Comparison of ENCODE assay signal across 30 cellular contexts in genomic region chr19:51410950-51411748, GRCh38. TPM values are rescaled to one million over a fixed set of nuclear protein-coding genes. Genes with fewer than 3 reads are reported as not detected.
"Had no signal": no experiment of that assay in that cellular context is flagged by ENCODE, and none has a peak within 500 bp of the region (broad histone marks: within the 10 kb centered on the region; RNA-seq: fewer than 3 reads in every experiment).

No MANE protein-coding gene starts in this region.

- H3K27ac ChIP-seq: esophagus squamous epithelium, heart right ventricle, prostate gland, right atrium auricular region, testis, tibial artery had no signal

- H3K4me3 Mint-ChIP-seq: effector memory CD8-positive, alpha-beta T cell; memory B cell; natural killer cell; neural crest cell; stimulated activated effector memory CD8-positive, alpha-beta T cell treated with anti-CD3 and anti-CD28 coated beads, Interleukin-12 subunit alpha, Interleukin-12 subunit beta, amount 100 ng/mL, for 72 hours; type B pancreatic cell had no signal

- H3K4me1 Mint-ChIP-seq: neural crest cell had no signal

- ATAC-seq: effector memory CD8-positive, alpha-beta T cell; heart right ventricle; natural killer cell; sciatic nerve; stimulated activated effector memory CD8-positive, alpha-beta T cell treated with anti-CD3 and anti-CD28 coated beads, Interleukin-12 subunit alpha, Interleukin-12 subunit beta, amount 100 ng/mL, for 72 hours; stimulated activated naive CD8-positive, alpha-beta T cell treated with anti-CD3 and anti-CD28 coated beads, Interleukin-15, Interleukin-2, amounts not matched to agents 100 U/mL and 50 U/mL, for 24 hours had no signal

- H3K4me1 ChIP-seq: esophagus squamous epithelium, prostate gland, right atrium auricular region, testis, tibial artery had no signal

- H3K9me3 ChIP-seq: esophagus squamous epithelium, prostate gland, right atrium auricular region, testis, tibial artery had no signal

- DNase-seq: cortex of kidney; effector memory CD8-positive, alpha-beta T cell; erythroblast; esophagus squamous epithelium; foreskin melanocyte; glutamatergic neuron; heart right ventricle; hippocampal formation; islet precursor cell; kidney glomerular epithelial cell; natural killer cell; stimulated activated CD4-positive, alpha-beta T cell treated with anti-CD3 and anti-CD28 coated beads, Interleukin-2, amount 100 ng/mL, for 24 hours; stimulated activated CD4-positive, alpha-beta T cell treated with anti-CD3 and anti-CD28 coated beads, Interleukin-4, amount 100 ng/mL, for 24 hours; stimulated activated naive CD8-positive, alpha-beta T cell treated with anti-CD3 and anti-CD28 coated beads, Interleukin-15, Interleukin-2, amounts not matched to agents 100 U/mL and 50 U/mL, for 24 hours; substantia nigra; testis; tibial artery had no signal

- H3K36me3 Mint-ChIP-seq: natural killer cell, type B pancreatic cell had no signal

- H3K27ac Mint-ChIP-seq: effector memory CD8-positive, alpha-beta T cell; memory B cell; natural killer cell; stimulated activated effector memory CD8-positive, alpha-beta T cell treated with anti-CD3 and anti-CD28 coated beads, Interleukin-12 subunit alpha, Interleukin-12 subunit beta, amount 100 ng/mL, for 72 hours; type B pancreatic cell had no signal

- H3K27me3 ChIP-seq: right atrium auricular region, testis had no signal

- H3K4me3 ChIP-seq: esophagus squamous epithelium, heart right ventricle, lung, prostate gland, right atrium auricular region, testis, tibial artery had no signal

- H3K36me3 ChIP-seq: esophagus squamous epithelium, heart right ventricle, prostate gland, right atrium auricular region, tibial artery had no signal

- H3K27me3 Mint-ChIP-seq: memory B cell, type B pancreatic cell had no signal

- H3K9me3 Mint-ChIP-seq: effector memory CD8-positive, alpha-beta T cell; memory B cell; natural killer cell; neural crest cell; stimulated activated effector memory CD8-positive, alpha-beta T cell treated with anti-CD3 and anti-CD28 coated beads, Interleukin-12 subunit alpha, Interleukin-12 subunit beta, amount 100 ng/mL, for 72 hours; type B pancreatic cell had no signal

RNA-seq across cellular contexts. Expression of gene SIGLEC10, which starts 6.3 kb away (rescaled TPM):
- total RNA-seq: dermis microvascular lymphatic vessel endothelial cell, neural crest cell, osteoblast had no signal

RNA-seq across cellular contexts. Expression of gene C19orf84, which starts 20.8 kb away (rescaled TPM):
- total RNA-seq: dermis microvascular lymphatic vessel endothelial cell, esophagus squamous epithelium, heart right ventricle, osteoblast, right atrium auricular region, sciatic nerve, skeletal muscle tissue, urinary bladder had no signal
- polyA plus RNA-seq: heart right ventricle, liver, urinary bladder had no signal

RNA-seq across cellular contexts. Expression of gene LIM2, which starts 23.4 kb away (rescaled TPM):
- total RNA-seq: dermis microvascular lymphatic vessel endothelial cell, esophagus squamous epithelium, heart right ventricle, liver, lung, neural crest cell, osteoblast, prostate gland, right atrium auricular region, sciatic nerve, skeletal muscle tissue, urinary bladder had no signal
- polyA plus RNA-seq: heart right ventricle, liver, lung, urinary bladder had no signal

RNA-seq across cellular contexts. Expression of gene NKG7, which starts 38.7 kb away (rescaled TPM):
- total RNA-seq: dermis microvascular lymphatic vessel endothelial cell, neural crest cell, osteoblast, skeletal muscle tissue had no signal

RNA-seq across cellular contexts. Expression of gene CLDND2, which starts 42.3 kb away (rescaled TPM):
- total RNA-seq: dermis microvascular lymphatic vessel endothelial cell, esophagus squamous epithelium, liver, osteoblast, right atrium auricular region, skeletal muscle tissue, urinary bladder had no signal
